22 cellular contexts compared by ENCODE assay signal in genomic region chr13:70338608-70339007, GRCh38.
DNase-seq lines count a peak whose midpoint lies in the region; FAIRE-seq and TF ChIP-seq lines count a peak whose summit lies in the region.
"Had no signal": no experiment of that assay in that cellular context is flagged by ENCODE, and none has a peak within 500 bp of the region (broad histone marks: within the 10 kb centered on the region; RNA-seq: fewer than 3 reads in every experiment).

No MANE protein-coding gene starts in this region.

- DNase-seq in foreskin melanocyte, result peak; percentile 41
- DNase-seq in testis, result no peak
- no peak for DNase-seq in NK-92 treated with Interleukin-12 subunit alpha and Interleukin-12 subunit beta, amount 100 ng/mL, for 24 hours (lab: John Stamatoyannopoulos, UW)
- DNase-seq in GM12892 (ENCODE audit: insufficient read length), result no peak
- DNase-seq: 8988T; ACHN; BE2C; C1 segment of cervical spinal cord; CD4-positive, alpha-beta memory T cell; CD4-positive, CD25-positive, alpha-beta regulatory T cell; CD8-positive, alpha-beta memory T cell; COR-L47; DMS 273 treated with DMSO at 0.1 percent for 48 hours; DMS153; DMS53; DMS79; DND-41; EL; GDM1 had no signal

- H3K4me3 ChIP-seq in BLaER1 treated with 17β-estradiol and CSF1 and Interleukin-3, amounts not matched to agents 10 nM and 100 nM, result no peak overlapping the region; a peak in 1 of 20 replicates
- no peak overlapping the region for H3K4me3 ChIP-seq in testis
- H3K4me3 ChIP-seq: GM12878 had no signal

- no peaks in the 10 kb centered on the region for H3K36me3 ChIP-seq in BLaER1 treated with 17β-estradiol and CSF1 and Interleukin-3, amounts not matched to agents 10 nM and 100 nM
- H3K36me3 ChIP-seq in testis (ENCODE audit: low read depth, missing control alignments), result no peaks in the 10 kb centered on the region
- H3K36me3 ChIP-seq: BE2C had no signal

- H4K20me1 ChIP-seq in BLaER1 treated with 17β-estradiol and CSF1 and Interleukin-3, amounts not matched to agents 10 nM and 100 nM, result no peaks in the 10 kb centered on the region

- intact Hi-C loops in testis (cut with DNase I; ENCODE audit: low total_unique reads), result no loop called here

- no peak overlapping the region for H3K9ac ChIP-seq in BLaER1 treated with 17β-estradiol and CSF1 and Interleukin-3, amounts not matched to agents 10 nM and 100 nM

- no peak for TF ChIP-seq CTCF in testis (IDR thresholded peaks at IDR 0.05)

- no peaks in the 10 kb centered on the region for H3K27me3 ChIP-seq in BLaER1 treated with 17β-estradiol and CSF1 and Interleukin-3, amounts not matched to agents 10 nM and 100 nM
- H3K27me3 ChIP-seq in testis, result no peaks in the 10 kb centered on the region
- H3K27me3 ChIP-seq: BE2C had no signal

- H3K4me1 ChIP-seq in BLaER1 treated with 17β-estradiol and CSF1 and Interleukin-3, amounts not matched to agents 10 nM and 100 nM, result peaks cover 0 to 29% (median 16%) of the 10 kb centered on the region in 10 experiments; a peak in 13 of 20 replicates
- no peaks in the 10 kb centered on the region for H3K4me1 ChIP-seq in testis
- H3K4me1 ChIP-seq: BE2C had no signal

- no peak for TF ChIP-seq POLR2A in testis (IDR thresholded peaks at IDR 0.05)
- no peak for TF ChIP-seq POLR2A in GM12892 (IDR thresholded peaks at IDR 0.05; ENCODE audit: low read depth, low read length)

- FAIRE-seq in GM12892 (lab: Jason Lieb, UNC), result no peak
- FAIRE-seq: GM12878, GM19239 had no signal

- H3K4me2 ChIP-seq in BLaER1 treated with 17β-estradiol and CSF1 and Interleukin-3, amounts not matched to agents 10 nM and 100 nM, result peak overlapping the region in 6 of 11 experiments; percentile 20 to 64 (median 55); a peak in 11 of 22 replicates

- H3K27ac ChIP-seq in BLaER1 treated with 17β-estradiol and CSF1 and Interleukin-3, amounts not matched to agents 10 nM and 100 nM, result no peak overlapping the region
- H3K27ac ChIP-seq in testis, result no peak overlapping the region

- 74 to 79% methylated on average over 1 of the region's 1 CpG for WGBS in testis, 2 donors

- peaks cover 0 to 7% (median 4%) of the 10 kb centered on the region in 11 experiments; a peak in 7 of 22 replicates for H3K9me3 ChIP-seq in BLaER1 treated with 17β-estradiol and CSF1 and Interleukin-3, amounts not matched to agents 10 nM and 100 nM (replicated peaks in 1 of 11)
- H3K9me3 ChIP-seq in testis, result no peaks in the 10 kb centered on the region
- H3K9me3 ChIP-seq: BE2C had no signal
